1 cellular context compared by ENCODE assay signal in genomic region chr6:87686636-87687205, GRCh38.
A peak's percentile ranks its signal among the peaks of the same experiment; 100 is the strongest.
TF ChIP-seq lines count a peak whose summit lies in the region.

No MANE protein-coding gene starts in this region.

TF ChIP-seq in HEK293, 187 proteins besides CTCF, POLR2A, EP300 and RAD21:
- peak; percentile 67; the same call in 1 of the 2 replicates for TF ChIP-seq ZNF362 (tag by site-specific recombination; IDR thresholded peaks at IDR 0.05)
